ENCODE assay signal across 14 cellular contexts in the genomic region with DNA sequence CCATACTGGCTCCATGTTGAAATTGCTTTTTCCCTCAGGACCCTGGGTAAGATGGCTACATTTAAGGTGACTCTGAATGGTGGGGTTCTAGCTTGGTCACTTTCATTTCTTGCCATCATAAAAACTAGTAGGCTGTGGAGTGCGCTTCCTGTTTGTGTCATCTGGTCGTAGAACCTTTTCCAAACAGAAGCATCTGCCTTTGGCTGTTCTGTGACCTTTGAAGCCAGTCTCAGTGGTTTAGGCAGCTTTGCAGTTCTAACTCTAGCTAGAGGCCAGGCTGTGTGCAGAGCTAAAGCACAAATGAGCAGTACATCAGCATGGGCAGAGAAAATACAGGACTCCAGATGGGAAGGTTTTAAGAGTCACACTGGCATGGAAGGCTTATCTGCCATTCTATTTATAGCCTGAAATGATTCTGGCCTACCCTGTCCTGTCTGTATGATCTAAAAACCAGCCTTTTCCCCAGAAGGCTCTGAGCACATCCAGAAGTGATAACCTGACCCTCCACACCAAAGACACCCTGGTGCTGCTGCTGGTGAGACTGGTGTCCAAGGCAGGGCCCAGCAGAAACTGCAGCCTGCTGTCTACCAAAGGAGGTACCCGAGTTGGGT. TPM values are rescaled to one million over a fixed set of nuclear protein-coding genes. Genes with fewer than 3 reads are reported as not detected.
A peak's percentile ranks its signal among the peaks of the same experiment; 100 is the strongest.
DNase-seq lines count a peak whose midpoint lies in the region; ATAC-seq and TF ChIP-seq lines count a peak whose summit lies in the region.
"Had no signal": no experiment of that assay in that cellular context is flagged by ENCODE, and none has a peak within 500 bp of the region (broad histone marks: within the 10 kb centered on the region; RNA-seq: fewer than 3 reads in every experiment).

No MANE protein-coding gene starts in this region.

- H3K4me1 ChIP-seq in smooth muscle cell (ENCODE audit: low read depth), result no peaks in the 10 kb centered on the region

- no peak overlapping the region for H3K4me2 ChIP-seq in smooth muscle cell

- TF ChIP-seq CTCF in smooth muscle cell (IDR thresholded peaks at IDR 0.05; ENCODE audit: borderline replicate concordance, insufficient read depth, poor library complexity, severe bottlenecking), result no peak

- no peaks in the 10 kb centered on the region for H3K27me3 ChIP-seq in smooth muscle cell (ENCODE audit: low read depth)
- H3K27me3 ChIP-seq: esophagus squamous epithelium had no signal

- peaks cover 5% of the 10 kb centered on the region for H3F3A ChIP-seq in smooth muscle cell (ENCODE audit: low read depth)

- DNase-seq in SHP77 (lab: John Stamatoyannopoulos, UW), result peak; percentile 16 to 27
- no peak for DNase-seq in SHP77 treated with DMSO at 0.1 percent for 48 hours (lab: John Stamatoyannopoulos, UW)
- DNase-seq in NAMALWA (ENCODE audit: low spot score), result peak; percentile 66
- DNase-seq in germinal center (ENCODE audit: low spot score), result peak; percentile 11
- no peak for DNase-seq in smooth muscle cell (lab: John Stamatoyannopoulos, UW; ENCODE audit: unreplicated experiment)
- DNase-seq in HPDE6-E6E7 (ENCODE audit: extremely low spot score), result no peak
- no peak for DNase-seq in DMS114 treated with DMSO at 0.1 percent for 48 hours (lab: John Stamatoyannopoulos, UW; ENCODE audit: unreplicated experiment)
- DNase-seq: esophagus squamous epithelium; left cardiac atrium; NCI-H226; stimulated activated CD4-positive, alpha-beta T cell treated with anti-CD3 and anti-CD28 coated beads, Interleukin-12 subunit alpha, Interleukin-12 subunit beta, amount 100 ng/mL, for 4 hours; T1000 had no signal

- H3K9ac ChIP-seq in smooth muscle cell (ENCODE audit: low read depth), result no peak overlapping the region

- no peaks in the 10 kb centered on the region for H3K9me3 ChIP-seq in smooth muscle cell (replicated peaks; ENCODE audit: low read depth)
- H3K9me3 ChIP-seq: esophagus squamous epithelium had no signal

- no peak overlapping the region for H3K4me3 ChIP-seq in smooth muscle cell
- H3K4me3 ChIP-seq: esophagus squamous epithelium had no signal

- WGBS in smooth muscle cell (ENCODE audit: low lambda C conversion rate), result 67% methylated on average over 3 of the region's 3 CpGs

- no peaks in the 10 kb centered on the region for H3K79me2 ChIP-seq in smooth muscle cell (ENCODE audit: low read depth)

- H3K27ac ChIP-seq in smooth muscle cell (ENCODE audit: low read depth), result peak overlapping the region; percentile 28

- H3K36me3 ChIP-seq in smooth muscle cell (ENCODE audit: low read depth), result no peaks in the 10 kb centered on the region

- peaks cover 19% of the 10 kb centered on the region for H4K20me1 ChIP-seq in smooth muscle cell (ENCODE audit: low read depth)

- no peak overlapping the region for H2AFZ ChIP-seq in smooth muscle cell (ENCODE audit: low read depth)

- no peak for ATAC-seq in GM19397 (IDR thresholded peaks at IDR 0.05; ENCODE audit: unreplicated experiment)

RNA-seq across cellular contexts. Expression of gene ESRP2, which starts 8.6 kb away (rescaled TPM):
- 5.5 and 8.5 TPM in 2 replicates for total RNA-seq in smooth muscle cell
- 2.7 and 11.1 TPM in 2 replicates for polyA plus RNA-seq in smooth muscle cell
- total RNA-seq: temporal lobe had no signal

RNA-seq across cellular contexts. Expression of gene PLA2G15, which starts 17.9 kb away (rescaled TPM):
- 22.5 and 24.2 TPM in 2 replicates for total RNA-seq in smooth muscle cell
- 29.7 and 38.3 TPM in 2 replicates for polyA plus RNA-seq in smooth muscle cell

RNA-seq across cellular contexts. Expression of gene SLC7A6, which starts 37.0 kb away (rescaled TPM):
- 16.5 and 22.7 TPM in 2 replicates for total RNA-seq in smooth muscle cell
- polyA plus RNA-seq in smooth muscle cell, result 11.4 and 15.9 TPM in 2 replicates

Comparison
In these comparisons a context has a peak if more than half of its experiments do, and no peak if none do; other contexts are left out.
1. DNase-seq: peak in SHP77 (2 of 2), NAMALWA (single experiment) and germinal center (single experiment); none in SHP77 treated with DMSO at 0.1 percent for 48 hours (single experiment), smooth muscle cell (single experiment), HPDE6-E6E7 (single experiment) and DMS114 treated with DMSO at 0.1 percent for 48 hours (single experiment).